In genomic region chr2:149661844-149662243, GRCh38 we compare ENCODE assay signal across 12 cellular contexts.
DNase-seq lines count a peak whose midpoint lies in the region; ATAC-seq and TF ChIP-seq lines count a peak whose summit lies in the region.
"Had no signal": no experiment of that assay in that cellular context is flagged by ENCODE, and none has a peak within 500 bp of the region (broad histone marks: within the 10 kb centered on the region; RNA-seq: fewer than 3 reads in every experiment).

No MANE protein-coding gene starts in this region.

- TF ChIP-seq EP300 in stomach (IDR thresholded peaks at IDR 0.05), result no peak

- WGBS in right cardiac atrium, result 44% methylated on average over 1 of the region's 1 CpG
- 10 to 26% (median 19%) methylated on average over 1 of the region's 1 CpG for WGBS in stomach, 5 donors

- H3K27ac ChIP-seq in right cardiac atrium (ENCODE audit: low read length) (no peak overlapping the region), stomach (no peak overlapping the region)

- H3K27me3 ChIP-seq in right cardiac atrium (ENCODE audit: control insufficient read depth, insufficient read depth) (no peaks in the 10 kb centered on the region), stomach (no peaks in the 10 kb centered on the region)
- H3K27me3 ChIP-seq: BE2C had no signal

- H3K4me3 ChIP-seq in right cardiac atrium (ENCODE audit: low read length), result no peak overlapping the region
- H3K4me3 ChIP-seq in stomach, result no peak overlapping the region

- no peak for TF ChIP-seq CTCF in stomach (IDR thresholded peaks at IDR 0.05)

- intact Hi-C loops in right cardiac atrium (cut with DNase I) (no loop called here), stomach (cut with DNase I; ENCODE audit: low total_unique reads) (no loop called here)

- H3K9me3 ChIP-seq in right cardiac atrium (ENCODE audit: control insufficient read depth, low read length) (no peaks in the 10 kb centered on the region), stomach (peaks cover 0 to 4% (median 2%) of the 10 kb centered on the region in 4 donors)
- H3K9me3 ChIP-seq: BE2C had no signal

- ATAC-seq in right cardiac atrium (peak; percentile 72 to 77), HG03139 (IDR thresholded peaks at IDR 0.05; ENCODE audit: unreplicated experiment) (no peak)

- H3K36me3 ChIP-seq in stomach, result no peaks in the 10 kb centered on the region
- H3K36me3 ChIP-seq: BE2C had no signal

- DNase-seq in NCI-H2171 treated with DMSO at 0.1 percent for 48 hours (lab: John Stamatoyannopoulos, UW) (peak; percentile 56), NCI-H2171 (lab: John Stamatoyannopoulos, UW) (no peak), T1000 (lab: John Stamatoyannopoulos, UW) (peak; percentile 9), right cardiac atrium (peak in 1 of 3 donors; percentile 43), stomach (peak; percentile 39)
- no peak for DNase-seq in central memory CD4-positive, alpha-beta T cell
- no peak for DNase-seq in stimulated activated CD4-positive, alpha-beta T cell treated with anti-CD3 and anti-CD28 coated beads, Interleukin-15, amount 100 ng/mL, for 24 hours
- DNase-seq: activated T-cell treated with anti-CD3 and anti-CD28 coated beads for 4 hours, BE2C, KBM-7, NCI-H774 had no signal

- H3K4me1 ChIP-seq in right cardiac atrium (ENCODE audit: control insufficient read depth, insufficient read depth, low read length) (no peaks in the 10 kb centered on the region), stomach (peaks cover 0 to 14% (median 6%) of the 10 kb centered on the region in 4 donors)
- H3K4me1 ChIP-seq: BE2C had no signal

- TF ChIP-seq POLR2A in stomach (IDR thresholded peaks at IDR 0.05), result no peak

Comparison
In these comparisons a context has a peak if more than half of its experiments do, and no peak if none do; other contexts are left out.
1. DNase-seq: peak in NCI-H2171 treated with DMSO at 0.1 percent for 48 hours (single experiment), T1000 (single experiment) and stomach (single experiment); none in NCI-H2171 (single experiment), central memory CD4-positive, alpha-beta T cell (single experiment) and stimulated activated CD4-positive, alpha-beta T cell treated with anti-CD3 and anti-CD28 coated beads, Interleukin-15, amount 100 ng/mL, for 24 hours (single experiment).